25 cellular contexts compared by ENCODE assay signal in the genomic region with DNA sequence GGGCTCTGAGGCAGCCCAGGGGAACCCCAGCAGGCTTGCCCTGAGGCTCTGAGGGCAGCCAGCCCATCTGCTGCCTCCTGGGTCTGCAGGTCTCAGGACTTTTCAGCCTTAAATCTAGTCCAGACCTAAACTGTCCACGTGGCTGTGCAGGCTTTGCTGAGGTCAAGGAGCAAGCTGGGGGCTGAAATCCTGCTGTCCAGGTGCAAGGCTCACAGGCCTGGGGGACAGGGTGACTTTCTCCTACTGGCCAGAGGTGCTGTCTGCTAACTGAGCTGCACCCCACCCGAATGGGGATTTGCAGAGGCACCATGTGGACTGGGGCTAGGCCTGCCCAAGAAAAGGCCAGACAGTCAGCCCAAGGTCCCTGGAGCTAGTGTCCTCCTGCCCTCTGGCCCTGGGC. TPM values are rescaled to one million over a fixed set of nuclear protein-coding genes. Genes with fewer than 3 reads are reported as not detected.
DNase-seq lines count a peak whose midpoint lies in the region; ATAC-seq and TF ChIP-seq lines count a peak whose summit lies in the region.
"Had no signal": no experiment of that assay in that cellular context is flagged by ENCODE, and none has a peak within 500 bp of the region (broad histone marks: within the 10 kb centered on the region; RNA-seq: fewer than 3 reads in every experiment).

No MANE protein-coding gene starts in this region.

- intact Hi-C loops in Right ventricle myocardium inferior (cut with DNase I) = no loop called here
- intact Hi-C loops in adrenal gland (cut with DNase I) = no loop called here

- H2AFZ ChIP-seq in trophoblast cell (ENCODE audit: insufficient read depth, low read length, poor library complexity) = no peak overlapping the region
- H2AFZ ChIP-seq: GM23248 had no signal

- H3K9ac ChIP-seq in liver (ENCODE audit: low read depth in 1 of 2, low read length in 2 of 2) = peak overlapping the region in 1 of 2 donors; percentile 24
- H3K9ac ChIP-seq in trophoblast cell (ENCODE audit: low read length) = no peak overlapping the region
- H3K9ac ChIP-seq: GM23248 had no signal

- ATAC-seq in Right ventricle myocardium inferior = no peak
- ATAC-seq: CD8-positive, alpha-beta T cell; PC-3 had no signal

- peaks cover 3% of the 10 kb centered on the region for H3K79me1 ChIP-seq in trophoblast cell (ENCODE audit: low read length)

- no peaks in the 10 kb centered on the region for H3K79me2 ChIP-seq in trophoblast cell (ENCODE audit: control insufficient read depth, insufficient read depth, low read length, poor library complexity)

- no peak for TF ChIP-seq POLR2A in adrenal gland (IDR thresholded peaks at IDR 0.05)

- H3K4me3 Mint-ChIP-seq in HFFc6 = no peak overlapping the region
- H3K4me3 Mint-ChIP-seq: B cell; CD8-positive, alpha-beta T cell had no signal

- H3K27me3 ChIP-seq in right atrium auricular region (no peaks in the 10 kb centered on the region), liver (ENCODE audit: control insufficient read depth in 4 of 4, insufficient read depth in 4 of 4, low read length in 3 of 4) (no peaks in the 10 kb centered on the region), trophoblast cell (ENCODE audit: insufficient read depth, low read length) (no peaks in the 10 kb centered on the region), adrenal gland (no peaks in the 10 kb centered on the region)
- H3K27me3 ChIP-seq: SJSA1 had no signal

- H3K4me1 Mint-ChIP-seq in HFFc6 (ENCODE audit: low read depth) = peaks cover 10% of the 10 kb centered on the region; the same call in 1 of the 2 replicates
- H3K4me1 Mint-ChIP-seq: B cell had no signal

- peak; percentile 16 for DNase-seq in Right ventricle myocardium inferior (ENCODE audit: missing footprints)
- DNase-seq in right atrium auricular region (ENCODE audit: low spot score) = no peak
- DNase-seq in trophoblast cell = no peak
- no peak for DNase-seq in adrenal gland
- DNase-seq in HFFc6 = no peak
- DNase-seq in stimulated activated CD4-positive, alpha-beta T cell treated with anti-CD3 and anti-CD28 coated beads, Interleukin-4, amount 100 ng/mL, for 1 hour = no peak
- DNase-seq: Caco-2; CD8-positive, alpha-beta T cell; Karpas-422; NCI-H1092 treated with DMSO at 0.1 percent for 48 hours; NCI-H1436 treated with DMSO at 0.1 percent for 48 hours; NCI-H187 treated with DMSO at 0.1 percent for 48 hours; NCI-H446; NCI-H524 treated with DMSO at 0.1 percent for 48 hours; NCI-H774; NK-92 treated with Interleukin-12 subunit alpha and Interleukin-12 subunit beta, amount 100 ng/mL, for 24 hours; PC-3; Right ventricle myocardium superior had no signal

- H4K91ac ChIP-seq in trophoblast cell (ENCODE audit: low read depth, low read length) = no peak overlapping the region

- peaks cover 2% of the 10 kb centered on the region for H3K27me3 Mint-ChIP-seq in HFFc6 (ENCODE audit: insufficient read depth)
- H3K27me3 Mint-ChIP-seq: B cell had no signal

- H3K27ac Mint-ChIP-seq in HFFc6 = no peak overlapping the region
- H3K27ac Mint-ChIP-seq: B cell; CD8-positive, alpha-beta T cell had no signal

- H2AK5ac ChIP-seq in trophoblast cell (ENCODE audit: low read length) = no peak overlapping the region

- no peak overlapping the region for H3K14ac ChIP-seq in trophoblast cell (ENCODE audit: low read length)

- no peak overlapping the region for H3K18ac ChIP-seq in trophoblast cell (ENCODE audit: low read length)

- H3K9me3 ChIP-seq in right atrium auricular region (no peaks in the 10 kb centered on the region), liver (ENCODE audit: control insufficient read depth in 4 of 4, low read length in 3 of 4) (no peaks in the 10 kb centered on the region), trophoblast cell (ENCODE audit: insufficient read depth, low read depth, low read length) (no peaks in the 10 kb centered on the region), adrenal gland (replicated peaks in 1 of 3) (no peaks in the 10 kb centered on the region)
- H3K9me3 ChIP-seq: Caco-2, HAP-1, SJSA1 had no signal

- no peak overlapping the region for H3K27ac ChIP-seq in right atrium auricular region
- H3K27ac ChIP-seq in liver (ENCODE audit: low read depth in 1 of 2, low read length in 2 of 2) = peak overlapping the region; percentile 49 to 75
- no peak overlapping the region for H3K27ac ChIP-seq in trophoblast cell (ENCODE audit: low read depth, low read length)
- no peak overlapping the region for H3K27ac ChIP-seq in adrenal gland
- H3K27ac ChIP-seq: 22Rv1, C4-2B, GM23248, SJSA1 had no signal

- no peaks in the 10 kb centered on the region for H3K9me3 Mint-ChIP-seq in HFFc6
- H3K9me3 Mint-ChIP-seq: CD8-positive, alpha-beta T cell had no signal

- peak in 1 of 2 donors; percentile 21 for TF ChIP-seq RAD21 in liver (IDR thresholded peaks at IDR 0.05)

- no peak overlapping the region for H3K23ac ChIP-seq in trophoblast cell (ENCODE audit: low read length)

- no peak overlapping the region for H3K4me2 ChIP-seq in trophoblast cell (ENCODE audit: low read length)

- no peaks in the 10 kb centered on the region for H3K36me3 Mint-ChIP-seq in HFFc6 (ENCODE audit: low read depth)
- H3K36me3 Mint-ChIP-seq: CD8-positive, alpha-beta T cell had no signal

- H3K4me1 ChIP-seq in right atrium auricular region = no peaks in the 10 kb centered on the region
- peaks cover 21 to 83% (median 68%) of the 10 kb centered on the region in 4 donors for H3K4me1 ChIP-seq in liver (ENCODE audit: control insufficient read depth in 4 of 4, insufficient read depth in 4 of 4, low read length in 3 of 4)
- no peaks in the 10 kb centered on the region for H3K4me1 ChIP-seq in trophoblast cell (ENCODE audit: control insufficient read depth in 1 of 2, insufficient read depth in 2 of 2, low read length in 2 of 2)
- H3K4me1 ChIP-seq in adrenal gland (replicated peaks in 1 of 2) = peaks cover 0 to 4% of the 10 kb centered on the region in 2 donors
- H3K4me1 ChIP-seq: SJSA1 had no signal

- TF ChIP-seq CTCF in right atrium auricular region (IDR thresholded peaks at IDR 0.05) (no peak), liver (IDR thresholded peaks at IDR 0.05; ENCODE audit: low read depth, low read length, missing input control) (no peak), adrenal gland (IDR thresholded peaks at IDR 0.05) (no peak), HFFc6 (IDR thresholded peaks at IDR 0.05) (no peak)

- H3K4me3 ChIP-seq in right atrium auricular region (no peak overlapping the region), liver (ENCODE audit: low read depth in 1 of 3, low read length in 3 of 3) (no peak overlapping the region), trophoblast cell (ENCODE audit: low read depth, low read length) (peak overlapping the region; percentile 24), adrenal gland (no peak overlapping the region)
- H3K4me3 ChIP-seq: GM23248, HAP-1, SJSA1 had no signal

- H2BK12ac ChIP-seq in trophoblast cell (ENCODE audit: low read length) = no peak overlapping the region

- no peak overlapping the region for H4K8ac ChIP-seq in trophoblast cell (ENCODE audit: low read depth, low read length)

- H2BK5ac ChIP-seq in trophoblast cell (ENCODE audit: low read depth, low read length, poor library complexity) = no peak overlapping the region

- H4K12ac ChIP-seq in trophoblast cell (ENCODE audit: low read depth, low read length) = no peak overlapping the region

- no peak overlapping the region for H3K4ac ChIP-seq in trophoblast cell (ENCODE audit: low read depth, low read length)

- H2BK120ac ChIP-seq in trophoblast cell (ENCODE audit: insufficient read depth, low read length, poor library complexity) = no peak overlapping the region

- H3K36me3 ChIP-seq in right atrium auricular region (no peaks in the 10 kb centered on the region), liver (ENCODE audit: control insufficient read depth in 4 of 4, insufficient read depth in 3 of 4, low read depth in 1 of 4, low read length in 3 of 4) (no peaks in the 10 kb centered on the region), trophoblast cell (ENCODE audit: control insufficient read depth in 1 of 2, insufficient read depth in 2 of 2, low read length in 2 of 2) (no peaks in the 10 kb centered on the region), adrenal gland (replicated peaks in 1 of 2) (no peaks in the 10 kb centered on the region)
- H3K36me3 ChIP-seq: HAP-1, SJSA1 had no signal

- 38% methylated on average over 2 of the region's 2 CpGs for WGBS in liver
- no CpG with 5 or more reads among the region's 2 CpGs for WGBS in trophoblast cell (ENCODE audit: extremely low coverage, insufficient coverage, insufficient read length)
- WGBS in adrenal gland, 4 donors = 66 to 85% (median 78%) methylated on average over 2 of the region's 2 CpGs; no CpG with 5 or more reads in 1 of the 4 donors

TF ChIP-seq in liver, 16 proteins besides CTCF, POLR2A, EP300 and RAD21 (continues in another document):
- TF ChIP-seq FOXA1 (IDR thresholded peaks at IDR 0.05) (no peak), HNF4G (IDR thresholded peaks at IDR 0.05) (no peak), YY1 (IDR thresholded peaks at IDR 0.05) (no peak), TAF1 (conservative IDR thresholded peaks at IDR 0.05) (no peak), SP1 (IDR thresholded peaks at IDR 0.05) (no peak)
- TF ChIP-seq, protein P1, sequence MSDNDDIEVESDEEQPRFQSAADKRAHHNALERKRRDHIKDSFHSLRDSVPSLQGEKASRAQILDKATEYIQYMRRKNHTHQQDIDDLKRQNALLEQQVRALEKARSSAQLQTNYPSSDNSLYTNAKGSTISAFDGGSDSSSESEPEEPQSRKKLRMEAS (IDR thresholded peaks at IDR 0.05) = peak; percentile 41
- TF ChIP-seq, protein P2, sequence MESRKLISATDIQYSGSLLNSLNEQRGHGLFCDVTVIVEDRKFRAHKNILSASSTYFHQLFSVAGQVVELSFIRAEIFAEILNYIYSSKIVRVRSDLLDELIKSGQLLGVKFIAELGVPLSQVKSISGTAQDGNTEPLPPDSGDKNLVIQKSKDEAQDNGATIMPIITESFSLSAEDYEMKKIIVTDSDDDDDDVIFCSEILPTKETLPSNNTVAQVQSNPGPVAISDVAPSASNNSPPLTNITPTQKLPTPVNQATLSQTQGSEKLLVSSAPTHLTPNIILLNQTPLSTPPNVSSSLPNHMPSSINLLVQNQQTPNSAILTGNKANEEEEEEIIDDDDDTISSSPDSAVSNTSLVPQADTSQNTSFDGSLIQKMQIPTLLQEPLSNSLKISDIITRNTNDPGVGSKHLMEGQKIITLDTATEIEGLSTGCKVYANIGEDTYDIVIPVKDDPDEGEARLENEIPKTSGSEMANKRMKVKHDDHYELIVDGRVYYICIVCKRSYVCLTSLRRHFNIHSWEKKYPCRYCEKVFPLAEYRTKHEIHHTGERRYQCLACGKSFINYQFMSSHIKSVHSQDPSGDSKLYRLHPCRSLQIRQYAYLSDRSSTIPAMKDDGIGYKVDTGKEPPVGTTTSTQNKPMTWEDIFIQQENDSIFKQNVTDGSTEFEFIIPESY (IDR thresholded peaks at IDR 0.05) = no peak

RNA-seq across cellular contexts. Expression of a gene that starts 32.1 kb away (rescaled TPM):
- total RNA-seq in Right ventricle myocardium inferior = 0.68 TPM
- under 1 TPM in 1 of 2 donors, not detected in 1; 0.24 TPM for total RNA-seq in right atrium auricular region
- total RNA-seq in liver = 100 to 1,000 TPM in 1 of 2 donors, 10 to 100 TPM in 1; 99.6 to 269 TPM
- 100 to 1,000 TPM; 124 to 363 TPM for polyA plus RNA-seq in liver
- polyA plus RNA-seq in trophoblast cell (2013) = 402 and 444 TPM in 2 replicates
- 10 to 100 TPM in 5 of 8 donors, 1 to 10 TPM in 3; 3.1 to 74.2 (median 24.4) TPM for total RNA-seq in adrenal gland
- 10 to 100 TPM in 1 of 3 donors, 1 to 10 TPM in 2; 6.7 to 19.2 (median 6.7) TPM for polyA plus RNA-seq in adrenal gland
- total RNA-seq in HFFc6 (2021; fragmentation: NEBNext Ultra II Directional; extraction: Animal tissue kit (Norgen Biotek cat#: 25700)) = 100 to 1,000 TPM in 5 of 6 experiments, 10 to 100 TPM in 1; 92.1 to 141 (median 133) TPM
- total RNA-seq: B cell; CD8-positive, alpha-beta T cell had no signal

Comparison
In these comparisons a context has a peak if more than half of its experiments do, and no peak if none do; other contexts are left out.
1. H3K27ac ChIP-seq: peak in liver (2 of 2); none in right atrium auricular region (0 of 2), trophoblast cell (single experiment) and adrenal gland (0 of 5).